1 cellular context compared by ENCODE assay signal in genomic region chr1:116514708-116515525, GRCh38.
TF ChIP-seq lines count a peak whose summit lies in the region.

No MANE protein-coding gene starts in this region.

TF ChIP-seq in WTC11, 78 proteins besides CTCF, POLR2A, EP300 and RAD21 (continued from another document):
- TF ChIP-seq ATF2 (CRISPR knock-in tag; IDR thresholded peaks at IDR 0.05; ENCODE audit: borderline replicate concordance, low read depth) (no peak), ATF1 (CRISPR knock-in tag; IDR thresholded peaks at IDR 0.05) (no peak), NR3C1 (CRISPR knock-in tag; conservative IDR thresholded peaks at IDR 0.05; ENCODE audit: low read depth) (no peak), ZMAT4 (CRISPR knock-in tag; IDR thresholded peaks at IDR 0.05) (no peak), NR2C2 (CRISPR knock-in tag; IDR thresholded peaks at IDR 0.05) (no peak)
TF ChIP-seq in WTC11: peak in this region for 0.
